Comparison of ENCODE assay signal across 35 cellular contexts in genomic region chr15:43042885-43043284, GRCh38.
"Had no signal": no experiment of that assay in that cellular context is flagged by ENCODE, and none has a peak within 500 bp of the region (broad histone marks: within the 10 kb centered on the region; RNA-seq: fewer than 3 reads in every experiment).

No MANE protein-coding gene starts in this region.

- H3K4me2 ChIP-seq: KMS-11 had no signal

- H3K27ac ChIP-seq: KMS-11 had no signal

- H3K27me3 ChIP-seq: MG63 had no signal

- DNase-seq: Karpas-422, Kasumi-1, KG1, MG63, MM.1S, MV-4-11, NCI-H1048, NCI-H1092, NCI-H1092 treated with DMSO at 0.1 percent for 48 hours, NCI-H1105, NCI-H1105 treated with DMSO at 0.1 percent for 48 hours, NCI-H1417, NCI-H1417 treated with DMSO at 0.1 percent for 48 hours, NCI-H1436, NCI-H1436 treated with DMSO at 0.1 percent for 48 hours, NCI-H146, NCI-H1694, NCI-H1694 treated with DMSO at 0.1 percent for 48 hours, NCI-H187, NCI-H187 treated with DMSO at 0.1 percent for 48 hours, NCI-H1930, NCI-H2029, NCI-H2029 treated with DMSO at 0.1 percent for 48 hours, NCI-H2081, NCI-H2081 treated with DMSO at 0.1 percent for 48 hours, NCI-H2107, NCI-H2171, NCI-H2171 treated with DMSO at 0.1 percent for 48 hours, NCI-H2227 treated with DMSO at 0.1 percent for 48 hours, NCI-H226, NCI-H345, NCI-H446, NCI-H446 treated with DMSO at 0.1 percent for 48 hours, NCI-H510A had no signal

- H3K9ac ChIP-seq: KMS-11 had no signal

- H3K4me3 ChIP-seq: MG63 had no signal
